In genomic region chr11:75270896-75271415, GRCh38 we compare ENCODE assay signal across 10 cellular contexts. TPM values are rescaled to one million over a fixed set of nuclear protein-coding genes. Genes with fewer than 3 reads are reported as not detected.
DNase-seq lines count a peak whose midpoint lies in the region; ATAC-seq, FAIRE-seq and TF ChIP-seq lines count a peak whose summit lies in the region.
"Had no signal": no experiment of that assay in that cellular context is flagged by ENCODE, and none has a peak within 500 bp of the region (broad histone marks: within the 10 kb centered on the region; RNA-seq: fewer than 3 reads in every experiment).

No MANE protein-coding gene starts in this region.

- TF ChIP-seq CTCF in endothelial cell of umbilical vein (IDR thresholded peaks at IDR 0.05; ENCODE audit: extremely low read depth in 1 of 2, insufficient read depth in 1 of 2, low read depth in 1 of 2, low read length in 2 of 2) = peak in 1 of 2 donors; percentile 12

- H3K27me3 ChIP-seq in endothelial cell of umbilical vein (ENCODE audit: control insufficient read depth in 2 of 2, insufficient read depth in 2 of 2, low read length in 2 of 2) = no peaks in the 10 kb centered on the region
- H3K27me3 ChIP-seq: Peyer's patch had no signal

- peaks cover 9% of the 10 kb centered on the region for H3K4me1 ChIP-seq in endothelial cell of umbilical vein (ENCODE audit: control insufficient read depth, extremely low read depth, insufficient read depth, low read length)
- H3K4me1 ChIP-seq: Peyer's patch had no signal

- FAIRE-seq in endothelial cell of umbilical vein (lab: Jason Lieb, UNC) (peak; percentile 47), urothelium cell line (lab: Jason Lieb, UNC) (no peak)

- no peaks in the 10 kb centered on the region for H3K9me3 ChIP-seq in endothelial cell of umbilical vein (replicated peaks; ENCODE audit: control insufficient read depth, insufficient read depth, low read length)
- H3K9me3 ChIP-seq: Peyer's patch had no signal

- POLR2A ChIA-PET in endothelial cell of umbilical vein (lab: Charles Lee) = no interaction called here

- H2AFZ ChIP-seq in endothelial cell of umbilical vein (ENCODE audit: low read depth, low read length) = no peak overlapping the region

- no peak overlapping the region for H3K4me2 ChIP-seq in endothelial cell of umbilical vein (ENCODE audit: insufficient read depth, low read length)

- CTCF ChIA-PET in endothelial cell of umbilical vein (lab: Charles Lee) = interaction anchor here (0.6 to 3.2 kb wide), 13 partner anchors 9 to 130 kb away, joined by 3 to 15 read pairs (median 3); no protein-coding TSS in a partner anchor

- peak in 4 of 6 experiments; percentile 6 to 51 (median 30) for DNase-seq in stimulated activated naive CD4-positive, alpha-beta T cell (lab: John Stamatoyannopoulos, UW)
- no peak for DNase-seq in stimulated activated naive CD4-positive, alpha-beta T cell treated with Interleukin-2 at 50 U/mL for 16 hours (lab: John Stamatoyannopoulos, UW)
- DNase-seq in NCI-H1105 (lab: John Stamatoyannopoulos, UW) = peak; percentile 1
- peak; percentile 23 for DNase-seq in endothelial cell of umbilical vein (ENCODE audit: low read depth, low spot score)
- DNase-seq in urothelium cell line (ENCODE audit: low spot score) = peak; percentile 41
- DNase-seq in cortex of kidney (lab: John Stamatoyannopoulos, UW) = no peak
- no peak for DNase-seq in NCI-H187 treated with DMSO at 0.1 percent for 48 hours (lab: John Stamatoyannopoulos, UW)

- no peak overlapping the region for H3K9ac ChIP-seq in endothelial cell of umbilical vein (replicated peaks; ENCODE audit: extremely low read depth, insufficient read depth, low read length)

- ATAC-seq in GM19328 (IDR thresholded peaks at IDR 0.05; ENCODE audit: unreplicated experiment) = no peak

- no peak for TF ChIP-seq POLR2A in endothelial cell of umbilical vein (IDR thresholded peaks at IDR 0.05; ENCODE audit: low read depth, low read length)

- no peaks in the 10 kb centered on the region for H3K79me2 ChIP-seq in endothelial cell of umbilical vein (ENCODE audit: control insufficient read depth, insufficient read depth, low read length)

- H3K4me3 ChIP-seq in endothelial cell of umbilical vein (replicated peaks in 1 of 3; ENCODE audit: insufficient read depth in 1 of 3, low read depth in 1 of 3, low read length in 3 of 3) = no peak overlapping the region
- H3K4me3 ChIP-seq: Peyer's patch had no signal

- H3K27ac ChIP-seq in endothelial cell of umbilical vein (ENCODE audit: insufficient read depth, low read depth, low read length) = no peak overlapping the region
- H3K27ac ChIP-seq: Peyer's patch had no signal

- intact Hi-C loops in endothelial cell of umbilical vein (cut with micrococcal nuclease) = no loop called here

- no peaks in the 10 kb centered on the region for H3K9me1 ChIP-seq in endothelial cell of umbilical vein (replicated peaks; ENCODE audit: control insufficient read depth, extremely low read depth, insufficient read depth, low read length)

- dilution Hi-C loops in endothelial cell of umbilical vein (cut with MboI; ENCODE audit: extremely low pct_ligation_motif_present, low sequenced_read_pairs) = no loop called here

- H4K20me1 ChIP-seq in endothelial cell of umbilical vein (replicated peaks; ENCODE audit: control insufficient read depth, extremely low read depth, insufficient read depth, low read length) = no peaks in the 10 kb centered on the region

- no TSS peak for BruUV-seq in endothelial cell of umbilical vein (replicated peaks; lab: Mats Ljungman, UMichigan)

- peaks cover 2 to 61% of the 10 kb centered on the region in 2 experiments for H3K36me3 ChIP-seq in endothelial cell of umbilical vein (ENCODE audit: control insufficient read depth in 2 of 2, extremely low read depth in 1 of 2, insufficient read depth in 2 of 2, low read length in 2 of 2)

TF ChIP-seq in endothelial cell of umbilical vein, 7 proteins besides CTCF, POLR2A, EP300 and RAD21:
- TF ChIP-seq POLR2AphosphoS5 (IDR thresholded peaks at IDR 0.05; ENCODE audit: insufficient read depth, low read depth, low read length) (no peak), JUN (IDR thresholded peaks at IDR 0.05; ENCODE audit: borderline replicate concordance, insufficient read depth, insufficient read length, low read depth) (no peak), GATA2 (IDR thresholded peaks at IDR 0.05; ENCODE audit: insufficient read depth, insufficient read length, low read depth, low read length) (no peak), MYC (IDR thresholded peaks at IDR 0.05; ENCODE audit: low read depth, low read length) (no peak), EZH2 (IDR thresholded peaks at IDR 0.05; ENCODE audit: borderline replicate concordance, low read depth, low read length, severe bottlenecking) (no peak), FOS (IDR thresholded peaks at IDR 0.05; ENCODE audit: borderline replicate concordance, insufficient read depth, low read length) (no peak), MAX (IDR thresholded peaks at IDR 0.05; ENCODE audit: insufficient read depth, insufficient read length) (no peak)

RNA-seq across cellular contexts. Expression of gene TPBGL, which starts 30.4 kb away (rescaled TPM):
- total RNA-seq in endothelial cell of umbilical vein = not detected in 2 replicates
- not detected in 2 replicates for polyA plus RNA-seq in endothelial cell of umbilical vein
- polyA plus RNA-seq in endothelial cell of umbilical vein (2011; cell fraction: cytosol; rRNA removed) = not detected in 2 replicates
- polyA plus RNA-seq in endothelial cell of umbilical vein (2011; cell fraction: nucleus; rRNA removed) = not detected in 2 replicates
- 0.07 and 0.11 TPM in 2 replicates for polyA plus RNA-seq in endothelial cell of umbilical vein (2012)
- not detected in 2 replicates for polyA minus RNA-seq in endothelial cell of umbilical vein
- polyA minus RNA-seq in endothelial cell of umbilical vein (2011; cell fraction: cytosol; rRNA and poly(A)+ RNA removed) = not detected
- not detected in 2 replicates for polyA minus RNA-seq in endothelial cell of umbilical vein (2011; cell fraction: nucleus; rRNA and poly(A)+ RNA removed)
- total RNA-seq: urinary bladder had no signal

Comparison
In these comparisons a context has a peak if more than half of its experiments do, and no peak if none do; other contexts are left out.
1. DNase-seq: peak in stimulated activated naive CD4-positive, alpha-beta T cell (4 of 6), NCI-H1105 (single experiment), endothelial cell of umbilical vein (single experiment) and urothelium cell line (single experiment); none in stimulated activated naive CD4-positive, alpha-beta T cell treated with Interleukin-2 at 50 U/mL for 16 hours (single experiment), cortex of kidney (single experiment) and NCI-H187 treated with DMSO at 0.1 percent for 48 hours (single experiment).